ENCODE assay signal across 1 cellular context in the genomic region with DNA sequence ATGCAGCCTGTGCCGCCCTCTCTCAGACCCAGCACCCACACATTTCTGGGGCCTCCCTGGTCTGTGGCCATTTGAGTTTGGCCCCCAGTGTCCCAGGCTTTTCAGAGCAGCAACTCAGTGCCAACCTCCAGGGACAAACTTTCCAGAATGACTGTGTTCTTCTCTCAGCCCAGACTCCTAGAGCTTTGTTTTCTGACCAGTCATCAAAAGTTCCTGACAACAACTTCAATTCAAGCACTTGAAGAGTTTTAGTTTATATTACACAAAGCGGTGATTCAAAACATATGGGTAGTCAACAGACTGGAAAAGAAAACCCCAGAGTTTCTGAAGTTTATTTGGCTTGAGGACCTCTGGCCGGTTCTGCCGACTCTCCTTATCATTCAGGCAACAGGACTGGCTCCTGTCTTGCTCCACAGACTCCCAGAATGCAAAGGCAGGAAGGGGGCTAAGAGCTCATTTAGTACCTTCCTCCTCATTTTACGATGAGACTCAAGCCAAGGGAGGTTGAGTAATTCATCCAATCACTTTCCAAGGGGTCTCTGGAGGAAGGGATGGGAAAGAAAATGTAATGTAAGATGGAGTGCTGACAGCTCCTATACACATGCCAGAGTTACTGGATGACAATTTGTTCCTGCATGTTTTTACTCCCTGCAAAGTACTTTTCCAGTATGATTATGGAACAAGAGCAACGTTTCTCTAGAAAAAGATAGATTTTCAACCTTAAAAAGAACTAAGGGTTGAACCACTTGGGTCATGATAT.
TF ChIP-seq lines count a peak whose summit lies in the region.

No MANE protein-coding gene starts in this region.

TF ChIP-seq in HepG2, 621 proteins besides CTCF, POLR2A, EP300 and RAD21:
- TF ChIP-seq ZKSCAN8 (CRISPR knock-in tag; IDR thresholded peaks at IDR 0.05; ENCODE audit: borderline replicate concordance) (no peak), MAFK (conservative IDR thresholded peaks at IDR 0.05 in 1 of 2, IDR thresholded peaks at IDR 0.05 in 1 of 2; ENCODE audit: low read length in 2 of 2) (peak; percentile 11 to 13; a peak in 1 of 4 replicates)
